Comparison of ENCODE assay signal across 24 cellular contexts in genomic region chr17:65772989-65773388, GRCh38.
DNase-seq lines count a peak whose midpoint lies in the region; ATAC-seq, FAIRE-seq and TF ChIP-seq lines count a peak whose summit lies in the region.
"Had no signal": no experiment of that assay in that cellular context is flagged by ENCODE, and none has a peak within 500 bp of the region (broad histone marks: within the 10 kb centered on the region; RNA-seq: fewer than 3 reads in every experiment).

No MANE protein-coding gene starts in this region.

- H3K4me1 Mint-ChIP-seq in neural progenitor cell: peaks cover 23% of the 10 kb centered on the region

- CTCF ChIA-PET in GM12878 (lab: Yijun Ruan, JAX): interaction anchor here (1.1 to 1.6 kb wide), 3 partner anchors 20 to 25 kb away, joined by 3 to 4 read pairs (median 4); no protein-coding TSS in a partner anchor

- TF ChIP-seq CTCF in GM12878 (IDR thresholded peaks at IDR 0.05 in 2 of 3, conservative IDR thresholded peaks at IDR 0.05 in 1 of 3; ENCODE audit: control insufficient read depth in 2 of 3, extremely low read depth in 1 of 3, insufficient read depth in 1 of 3, low read depth in 3 of 3, low read length in 3 of 3) (no peak), neural progenitor cell (IDR thresholded peaks at IDR 0.05) (no peak)

- H3K4me2 ChIP-seq in GM12878 (ENCODE audit: control insufficient read depth, insufficient read depth): no peak overlapping the region
- H3K4me2 ChIP-seq in neural progenitor cell: no peak overlapping the region
- H3K4me2 ChIP-seq: GM23338 had no signal

- H3K9me3 ChIP-seq in GM12878 (replicated peaks; ENCODE audit: control insufficient read depth, insufficient read depth, low read length) (no peaks in the 10 kb centered on the region), neural progenitor cell (ENCODE audit: low read depth) (no peaks in the 10 kb centered on the region)
- H3K9me3 ChIP-seq: BE2C, SJCRH30 had no signal

- in situ Hi-C loops in GM12878 (cut with MboI): no loop called here

- H3K27me3 ChIP-seq in GM12878 (replicated peaks in 1 of 2; ENCODE audit: control insufficient read depth in 2 of 2, insufficient read depth in 2 of 2, low read length in 1 of 2) (no peaks in the 10 kb centered on the region), neural progenitor cell (no peaks in the 10 kb centered on the region)
- H3K27me3 ChIP-seq: SJCRH30 had no signal

- no peak overlapping the region for H3K4me3 ChIP-seq in GM12878
- no peak overlapping the region for H3K4me3 ChIP-seq in neural progenitor cell
- H3K4me3 ChIP-seq: GM23338, SJCRH30 had no signal

- no peaks in the 10 kb centered on the region for H3K27me3 Mint-ChIP-seq in neural progenitor cell (ENCODE audit: insufficient read depth, low read depth)

- no peak for FAIRE-seq in GM12878 (lab: Jason Lieb, UNC)
- FAIRE-seq: GM18507, HepG2 had no signal

- DNase-seq in NCI-H345 (lab: John Stamatoyannopoulos, UW): peak; percentile 5
- no peak for DNase-seq in NCI-H345 treated with DMSO at 0.1 percent for 48 hours (lab: John Stamatoyannopoulos, UW; ENCODE audit: unreplicated experiment)
- peak; percentile 75 for DNase-seq in HT-29 (ENCODE audit: low spot score)
- no peak for DNase-seq in GM12878 (ENCODE audit: low read depth, low spot score)
- DNase-seq in neural progenitor cell (ENCODE audit: low spot score): no peak
- no peak for DNase-seq in NCI-H128 (lab: John Stamatoyannopoulos, UW; ENCODE audit: unreplicated experiment)
- DNase-seq in SKM-1 (lab: John Stamatoyannopoulos, UW; ENCODE audit: unreplicated experiment): no peak
- DNase-seq: ACHN, BE2C, Calu3, DMS79 treated with DMSO at 0.1 percent for 48 hours, H9, Kasumi-1, NCI-H1105 treated with DMSO at 0.1 percent for 48 hours, NCI-H2029, NCI-H524, NCI-H82, SJCRH30 had no signal

- peak overlapping the region; percentile 21 for H3K27ac Mint-ChIP-seq in neural progenitor cell
- H3K27ac Mint-ChIP-seq: GM23338, H9 had no signal

- H3K4me3 Mint-ChIP-seq in neural progenitor cell: no peak overlapping the region
- H3K4me3 Mint-ChIP-seq: GM23338, H9 had no signal

- H3K4me1 ChIP-seq in GM12878 (ENCODE audit: control insufficient read depth, insufficient read depth, low read length) (no peaks in the 10 kb centered on the region), neural progenitor cell (no peaks in the 10 kb centered on the region)
- H3K4me1 ChIP-seq: BE2C, SJCRH30 had no signal

- no peak for TF ChIP-seq EP300 in GM12878 (IDR thresholded peaks at IDR 0.05; ENCODE audit: borderline replicate concordance in 1 of 2, control insufficient read depth in 1 of 2, low read depth in 2 of 2, low read length in 2 of 2)

- H3K9me3 Mint-ChIP-seq in neural progenitor cell: peaks cover 8% of the 10 kb centered on the region
- H3K9me3 Mint-ChIP-seq: GM23338 had no signal

- no peak for TF ChIP-seq POLR2A in GM12878 (IDR thresholded peaks at IDR 0.05; ENCODE audit: low read depth, low read length)

- ATAC-seq in GM12878 (peak; percentile 89), GM18511 (IDR thresholded peaks at IDR 0.05; ENCODE audit: unreplicated experiment) (no peak)
- ATAC-seq: GM23338, HepG2, SK-N-SH treated with all-trans-retinoic acid at 6 μM for 48 hours had no signal

- intact Hi-C loops in GM12878 (cut with micrococcal nuclease; ENCODE audit: unreplicated experiment): no loop called here

- no peaks in the 10 kb centered on the region for H3K36me3 ChIP-seq in GM12878 (ENCODE audit: control insufficient read depth in 2 of 2, insufficient read depth in 2 of 2, low read length in 1 of 2)
- H3K36me3 ChIP-seq in neural progenitor cell: no peaks in the 10 kb centered on the region
- H3K36me3 ChIP-seq: BE2C, SJCRH30 had no signal

- SMC1A ChIA-PET in GM12878 (lab: Charles Lee; ENCODE audit: uncharacterized antibody, unreplicated experiment): interaction anchor here (1.0 to 4.1 kb wide), 4 partner anchors 10 to 63 kb away, joined by 3 to 17 read pairs (median 6); no protein-coding TSS in a partner anchor

- H3K36me3 Mint-ChIP-seq in neural progenitor cell: peaks cover 9% of the 10 kb centered on the region

- H3K9ac ChIP-seq in GM12878 (ENCODE audit: control insufficient read depth, insufficient read depth, low read length) (no peak overlapping the region), neural progenitor cell (no peak overlapping the region)

- no peaks in the 10 kb centered on the region for H3F3A ChIP-seq in neural progenitor cell (ENCODE audit: low read depth)

- RAD21 ChIA-PET in GM12878 (lab: Charles Lee; ENCODE audit: unreplicated experiment): interaction anchor here (0.9 to 1.0 kb wide), 3 partner anchors 52 to 82 kb away, joined by 3 read pairs; no protein-coding TSS in a partner anchor

- H3K79me2 ChIP-seq in GM12878 (ENCODE audit: control insufficient read depth, insufficient read depth, low read length) (no peaks in the 10 kb centered on the region), neural progenitor cell (ENCODE audit: low read depth) (no peaks in the 10 kb centered on the region)

- BruUV-seq in GM12878 (replicated peaks; lab: Mats Ljungman, UMichigan): no TSS peak

- POLR2A ChIA-PET in GM12878 (lab: Charles Lee): interaction anchor here (0.9 kb wide), 1 partner anchor 21 kb away, joined by 3 read pairs; no protein-coding TSS in a partner anchor

- H2AFZ ChIP-seq in GM12878 (ENCODE audit: control insufficient read depth, low read depth, low read length) (no peak overlapping the region), neural progenitor cell (replicated peaks) (no peak overlapping the region)
- H2AFZ ChIP-seq: GM23338 had no signal

- no peak for TF ChIP-seq RAD21 in GM12878 (IDR thresholded peaks at IDR 0.05; ENCODE audit: insufficient read depth, low read depth, low read length)

- H3K27ac ChIP-seq in GM12878 (ENCODE audit: control insufficient read depth, insufficient read depth) (no peak overlapping the region), neural progenitor cell (no peak overlapping the region)
- H3K27ac ChIP-seq: 22Rv1, SJCRH30 had no signal

- no peaks in the 10 kb centered on the region for H4K20me1 ChIP-seq in GM12878 (ENCODE audit: control insufficient read depth, insufficient read depth)
- H4K20me1 ChIP-seq in neural progenitor cell (ENCODE audit: low read depth): no peaks in the 10 kb centered on the region

- 34% methylated on average over 6 of the region's 6 CpGs for WGBS in GM12878 (ENCODE audit: insufficient coverage, insufficient replicate concordance, low lambda C conversion rate, missing lambda C conversion rate)

TF ChIP-seq in GM12878, 131 proteins besides CTCF, POLR2A, EP300 and RAD21:
- peak in 1 of 2 experiments; percentile 19; a peak in 1 of 4 replicates for TF ChIP-seq IKZF2 (IDR thresholded peaks at IDR 0.05)
- TF ChIP-seq CHD2 (IDR thresholded peaks at IDR 0.05; ENCODE audit: borderline replicate concordance, low read depth, low read length): no peak
TF ChIP-seq in GM12878: peak in this region for 1.

Comparison
In these comparisons a context has a peak if more than half of its experiments do, and no peak if none do; other contexts are left out.
1. DNase-seq: peak in NCI-H345 (single experiment) and HT-29 (single experiment); none in NCI-H345 treated with DMSO at 0.1 percent for 48 hours (single experiment), GM12878 (single experiment), neural progenitor cell (single experiment), NCI-H128 (single experiment) and SKM-1 (single experiment).